11 cellular contexts compared by ENCODE assay signal in the genomic region with DNA sequence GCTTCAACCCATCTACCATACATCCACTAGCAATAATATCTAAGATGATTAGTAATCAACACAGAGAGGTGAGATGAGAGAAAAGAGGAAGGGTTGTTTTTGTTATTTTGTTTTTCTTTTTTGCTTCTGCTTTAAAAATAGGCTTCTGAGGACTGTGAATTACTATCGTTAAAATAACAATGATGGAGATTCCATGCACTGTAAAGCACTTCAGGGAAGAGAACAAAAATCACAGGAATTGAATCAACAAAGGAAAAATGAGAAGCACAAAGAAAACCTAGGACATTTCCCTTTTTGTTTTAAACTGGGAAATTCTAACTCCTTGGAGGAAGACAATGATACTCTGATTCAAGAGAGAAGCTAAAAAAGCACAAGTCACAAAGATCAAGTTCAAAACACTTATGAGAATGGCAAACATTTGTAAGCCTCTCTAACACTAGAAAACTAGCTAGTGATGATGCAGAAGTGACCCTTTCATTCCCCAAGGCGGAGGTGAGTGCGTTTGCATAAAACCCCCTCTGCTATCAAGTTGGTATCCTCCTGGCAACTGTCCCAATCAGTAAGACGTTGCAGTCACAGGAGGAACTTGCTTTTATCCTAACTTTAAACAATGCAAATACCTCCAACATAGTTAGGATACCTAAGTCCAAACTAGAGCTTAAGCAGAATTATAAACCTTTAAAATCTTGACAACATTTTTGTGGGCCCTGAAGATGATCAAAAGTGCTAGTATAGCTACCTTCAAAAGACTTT.
DNase-seq lines count a peak whose midpoint lies in the region; ATAC-seq, FAIRE-seq and TF ChIP-seq lines count a peak whose summit lies in the region.
"Had no signal": no experiment of that assay in that cellular context is flagged by ENCODE, and none has a peak within 500 bp of the region (broad histone marks: within the 10 kb centered on the region; RNA-seq: fewer than 3 reads in every experiment).

No MANE protein-coding gene starts in this region.

- no peaks in the 10 kb centered on the region for H3K27me3 Mint-ChIP-seq in astrocyte (ENCODE audit: low read depth, unreplicated experiment)
- H3K27me3 Mint-ChIP-seq: dendritic cell treated with granulocyte-macrophage colony-stimulating factor and Interleukin-4, amounts not matched to agents 40 ng/mL and 50 ng/mL, for 4 days had no signal

- no peaks in the 10 kb centered on the region for H4K20me1 ChIP-seq in astrocyte (ENCODE audit: insufficient read depth, low read length)

- no peak for TF ChIP-seq CTCF in AG10803 (conservative IDR thresholded peaks at IDR 0.05; ENCODE audit: low read length)
- TF ChIP-seq CTCF in astrocyte (IDR thresholded peaks at IDR 0.05; ENCODE audit: insufficient read depth, low read depth, low read length) = no peak
- TF ChIP-seq CTCF in RWPE1 (conservative IDR thresholded peaks at IDR 0.05; ENCODE audit: low read depth) = no peak

- peaks cover 11% of the 10 kb centered on the region for H3K36me3 Mint-ChIP-seq in astrocyte (ENCODE audit: low read depth, unreplicated experiment)

- peaks cover 18% of the 10 kb centered on the region for H3K4me1 Mint-ChIP-seq in astrocyte (ENCODE audit: low read depth, unreplicated experiment)

- H3K27me3 ChIP-seq in astrocyte (ENCODE audit: insufficient read depth, low read length) = no peaks in the 10 kb centered on the region

- H3K4me2 ChIP-seq in astrocyte (ENCODE audit: low read length) = peak overlapping the region; percentile 58

- H3K9me3 ChIP-seq in astrocyte (ENCODE audit: insufficient read depth, low read depth, low read length) = no peaks in the 10 kb centered on the region

- peak overlapping the region; percentile 28 for H2AFZ ChIP-seq in astrocyte (ENCODE audit: low read depth, low read length)

- no peaks in the 10 kb centered on the region for H3K9me3 Mint-ChIP-seq in astrocyte (ENCODE audit: unreplicated experiment)
- H3K9me3 Mint-ChIP-seq: dendritic cell treated with granulocyte-macrophage colony-stimulating factor and Interleukin-4, amounts not matched to agents 40 ng/mL and 50 ng/mL, for 4 days had no signal

- H3K9ac ChIP-seq in astrocyte (ENCODE audit: low read length) = peak overlapping the region; percentile 45

- peak overlapping the region; percentile 27 for H3K4me3 Mint-ChIP-seq in astrocyte (ENCODE audit: unreplicated experiment)
- H3K4me3 Mint-ChIP-seq: dendritic cell treated with granulocyte-macrophage colony-stimulating factor and Interleukin-4, amounts not matched to agents 40 ng/mL and 50 ng/mL, for 4 days had no signal

- POLR2A ChIA-PET in RWPE1 (lab: Yijun Ruan, JAX; ENCODE audit: low non-redundant PET) = no interaction called here

- no peaks in the 10 kb centered on the region for H3K79me2 ChIP-seq in astrocyte (ENCODE audit: insufficient read depth, low read length)

- H3K4me3 ChIP-seq in AG10803 (ENCODE audit: low read length) (no peak overlapping the region), astrocyte (ENCODE audit: insufficient read depth, low read depth, low read length) (no peak overlapping the region)

- CTCF ChIA-PET in RWPE1 (lab: Yijun Ruan, JAX) = interaction anchor here (0.6 kb wide), 2 partner anchors 52 to 368 kb away, joined by 3 to 4 read pairs; no protein-coding TSS in a partner anchor

- FAIRE-seq in astrocyte (lab: Jason Lieb, UNC) (peak; percentile 72), RCC 7860 (lab: Jason Lieb, UNC) (no peak)

- H3K36me3 ChIP-seq in astrocyte (ENCODE audit: insufficient read depth, low read length) = peaks cover 18% of the 10 kb centered on the region

- peak overlapping the region; percentile 41 for H3K27ac Mint-ChIP-seq in astrocyte (ENCODE audit: unreplicated experiment)
- H3K27ac Mint-ChIP-seq: dendritic cell treated with granulocyte-macrophage colony-stimulating factor and Interleukin-4, amounts not matched to agents 40 ng/mL and 50 ng/mL, for 4 days had no signal

- peaks cover 8% of the 10 kb centered on the region for H3K4me1 ChIP-seq in astrocyte (ENCODE audit: insufficient read depth, low read length)

- DNase-seq in AG10803 (ENCODE audit: low read depth) (peak; percentile 25), HT-29 (ENCODE audit: low spot score) (peak; percentile 38), astrocyte (ENCODE audit: low read depth) (peak; percentile 89), left kidney (ENCODE audit: low read depth, low spot score) (peak; percentile 16), RWPE1 (ENCODE audit: low spot score) (no peak), RCC 7860 (ENCODE audit: low spot score) (no peak)
- DNase-seq: DMS153, KG1 had no signal

- ATAC-seq in HG03175 (IDR thresholded peaks at IDR 0.05; ENCODE audit: unreplicated experiment) (no peak), HG02938 (IDR thresholded peaks at IDR 0.05; ENCODE audit: unreplicated experiment) (no peak)

- H3K27ac ChIP-seq in astrocyte (ENCODE audit: low read depth, low read length) (peak overlapping the region; percentile 48), RWPE1 (no peak overlapping the region)

Comparison
In these comparisons a context has a peak if more than half of its experiments do, and no peak if none do; other contexts are left out.
1. DNase-seq: peak in AG10803 (single experiment), HT-29 (single experiment), astrocyte (single experiment) and left kidney (single experiment); none in RWPE1 (single experiment) and RCC 7860 (single experiment).